Comparison of ENCODE assay signal across 23 cellular contexts in genomic region chr1:211910917-211911485, GRCh38.
DNase-seq lines count a peak whose midpoint lies in the region; ATAC-seq and TF ChIP-seq lines count a peak whose summit lies in the region.
"Had no signal": no experiment of that assay in that cellular context is flagged by ENCODE, and none has a peak within 500 bp of the region (broad histone marks: within the 10 kb centered on the region; RNA-seq: fewer than 3 reads in every experiment).

No MANE protein-coding gene starts in this region.

- no peaks in the 10 kb centered on the region for H3K9me2 ChIP-seq in SK-N-SH

- no peaks in the 10 kb centered on the region for H3F3A ChIP-seq in SK-N-SH (replicated peaks; ENCODE audit: insufficient read depth)

- 41% methylated on average over 4 of the region's 4 CpGs for WGBS in SK-N-SH (ENCODE audit: low lambda C conversion rate)

- no peak for DNase-seq in SK-N-SH
- DNase-seq in OCI-M1 (lab: John Stamatoyannopoulos, UW): peak; percentile 62
- no peak for DNase-seq in caudate nucleus (lab: John Stamatoyannopoulos, UW)
- DNase-seq in substantia nigra (lab: John Stamatoyannopoulos, UW): no peak
- no peak for DNase-seq in NCI-H748 treated with DMSO at 0.1 percent for 48 hours (lab: John Stamatoyannopoulos, UW)
- DNase-seq: activated CD4-positive, alpha-beta T cell treated with anti-CD3 and anti-CD28 coated beads, Interleukin-2, amount 10 ng/mL, durations not matched to agents 7 days and 5 days; activated CD8-positive, alpha-beta memory T cell treated with anti-CD3 and anti-CD28 coated beads, Interleukin-2, amount 50 U/mL, for 48 hours; C1 segment of cervical spinal cord; effector memory CD4-positive, alpha-beta T cell; hippocampal formation; kidney; NCI-H1930; nephron progenitor cell; SJCRH30; stimulated activated CD4-positive, alpha-beta T cell treated with anti-CD3 and anti-CD28 coated beads, Interleukin-4, amount 100 ng/mL, for 4 hours; T-helper 9 cell had no signal

- no peak overlapping the region for H3K27ac ChIP-seq in SK-N-SH (ENCODE audit: low read depth in 2 of 2, low read length in 1 of 2)
- no peak overlapping the region for H3K27ac ChIP-seq in caudate nucleus (ENCODE audit: low read depth, low read length)
- H3K27ac ChIP-seq in substantia nigra (ENCODE audit: low read depth, low read length, poor library complexity, severe bottlenecking): no peak overlapping the region
- H3K27ac ChIP-seq: prostate gland, SJCRH30, suprapubic skin had no signal

- peaks cover 4% of the 10 kb centered on the region for H3K9me3 Mint-ChIP-seq in stimulated activated memory B cell treated with anti-CD40 and anti-IgM and Interleukin-4, amounts not matched to agents 10 μg/mL and 1 μg/mL and 100 μg/mL, for 72 hours
- H3K9me3 Mint-ChIP-seq: nephron progenitor cell had no signal

- no peaks in the 10 kb centered on the region for H4K20me1 ChIP-seq in SK-N-SH (ENCODE audit: insufficient read depth)

- no peak overlapping the region for H3K4me3 ChIP-seq in SK-N-SH (ENCODE audit: low read depth in 2 of 2, low read length in 1 of 2)
- H3K4me3 ChIP-seq: GM23338, prostate gland, SJCRH30, smooth muscle cell, suprapubic skin had no signal

- H3K27me3 Mint-ChIP-seq in stimulated activated memory B cell treated with anti-CD40 and anti-IgM and Interleukin-4, amounts not matched to agents 10 μg/mL and 1 μg/mL and 100 μg/mL, for 72 hours: peaks cover 9% of the 10 kb centered on the region

- no peaks in the 10 kb centered on the region for H3K9me3 ChIP-seq in SK-N-SH
- H3K9me3 ChIP-seq: prostate gland, SJCRH30, suprapubic skin had no signal

- TF ChIP-seq CTCF in SK-N-SH (IDR thresholded peaks at IDR 0.05): no peak

- TF ChIP-seq RAD21 in SK-N-SH (IDR thresholded peaks at IDR 0.05; ENCODE audit: low read length): no peak

- H3K4me1 Mint-ChIP-seq in stimulated activated memory B cell treated with anti-CD40 and anti-IgM and Interleukin-4, amounts not matched to agents 10 μg/mL and 1 μg/mL and 100 μg/mL, for 72 hours: peaks cover 13% of the 10 kb centered on the region
- H3K4me1 Mint-ChIP-seq: activated CD4-positive, alpha-beta T cell treated with anti-CD3 and anti-CD28 coated beads, Interleukin-2, amount 10 ng/mL, durations not matched to agents 7 days and 5 days; GM23338 had no signal

- H3K4me2 ChIP-seq in SK-N-SH: no peak overlapping the region
- H3K4me2 ChIP-seq: GM23338, smooth muscle cell had no signal

- H3K36me3 Mint-ChIP-seq in stimulated activated memory B cell treated with anti-CD40 and anti-IgM and Interleukin-4, amounts not matched to agents 10 μg/mL and 1 μg/mL and 100 μg/mL, for 72 hours: no peaks in the 10 kb centered on the region

- TF ChIP-seq EP300 in SK-N-SH (IDR thresholded peaks at IDR 0.05; ENCODE audit: borderline replicate concordance in 1 of 2, low read depth in 1 of 2, low read length in 1 of 2): no peak

- no peak overlapping the region for H3K4me3 Mint-ChIP-seq in stimulated activated memory B cell treated with anti-CD40 and anti-IgM and Interleukin-4, amounts not matched to agents 10 μg/mL and 1 μg/mL and 100 μg/mL, for 72 hours
- H3K4me3 Mint-ChIP-seq: activated CD4-positive, alpha-beta T cell treated with anti-CD3 and anti-CD28 coated beads, Interleukin-2, amount 10 ng/mL, durations not matched to agents 7 days and 5 days; GM23338; nephron progenitor cell had no signal

- no peaks in the 10 kb centered on the region for H3K36me3 ChIP-seq in SK-N-SH (replicated peaks in 1 of 2; ENCODE audit: control insufficient read depth in 1 of 2, insufficient read depth in 2 of 2, low read length in 1 of 2)
- H3K36me3 ChIP-seq: prostate gland, SJCRH30, suprapubic skin had no signal

- H2AFZ ChIP-seq in SK-N-SH (ENCODE audit: low read depth): no peak overlapping the region
- H2AFZ ChIP-seq: GM23338 had no signal

- no peaks in the 10 kb centered on the region for H3K79me2 ChIP-seq in SK-N-SH (ENCODE audit: insufficient read depth)

- ATAC-seq in SK-N-SH treated with all-trans-retinoic acid at 6 μM for 48 hours (peak; percentile 22), esophagus mucosa (peak; percentile 24)
- peak; percentile 39 for ATAC-seq in stimulated activated memory B cell treated with anti-CD40 and anti-IgM and Interleukin-4, amounts not matched to agents 10 μg/mL and 1 μg/mL and 100 μg/mL, for 72 hours
- ATAC-seq: GM23338 had no signal

- POLR2A ChIA-PET in SK-N-SH (lab: Yijun Ruan, JAX): no interaction called here

- H3K4me1 ChIP-seq in SK-N-SH (ENCODE audit: control insufficient read depth in 1 of 2, insufficient read depth in 2 of 2, low read depth in 1 of 2, low read length in 1 of 2): no peaks in the 10 kb centered on the region
- H3K4me1 ChIP-seq: prostate gland, SJCRH30, suprapubic skin had no signal

- CTCF ChIA-PET in SK-N-SH (lab: Yijun Ruan, JAX): interaction anchor here (0.9 to 1.6 kb wide), 3 partner anchors 9 to 124 kb away, joined by 3 to 5 read pairs (median 4); partner anchors contain the start of genes DTL and INTS7

- H3K9ac ChIP-seq in SK-N-SH: no peak overlapping the region

- no peaks in the 10 kb centered on the region for H3K27me3 ChIP-seq in SK-N-SH (ENCODE audit: insufficient read depth)
- H3K27me3 ChIP-seq: SJCRH30, suprapubic skin had no signal

- no peak overlapping the region for H3K27ac Mint-ChIP-seq in stimulated activated memory B cell treated with anti-CD40 and anti-IgM and Interleukin-4, amounts not matched to agents 10 μg/mL and 1 μg/mL and 100 μg/mL, for 72 hours
- H3K27ac Mint-ChIP-seq: activated CD4-positive, alpha-beta T cell treated with anti-CD3 and anti-CD28 coated beads, Interleukin-2, amount 10 ng/mL, durations not matched to agents 7 days and 5 days; GM23338; nephron progenitor cell had no signal

TF ChIP-seq in SK-N-SH treated with all-trans-retinoic acid at 6 μM for 48 hours, 23 proteins besides CTCF, POLR2A, EP300 and RAD21 (continues in another document):
- TF ChIP-seq ZFP30 (CRISPR knock-in tag; IDR thresholded peaks at IDR 0.05) (no peak), BACH2 (CRISPR knock-in tag; IDR thresholded peaks at IDR 0.05; ENCODE audit: borderline replicate concordance) (no peak), GLIS3 (CRISPR knock-in tag; IDR thresholded peaks at IDR 0.05) (no peak), SNAI2 (CRISPR knock-in tag; IDR thresholded peaks at IDR 0.05) (no peak), CREB5 (CRISPR knock-in tag; IDR thresholded peaks at IDR 0.05; ENCODE audit: low read depth) (no peak), ZFP3 (CRISPR knock-in tag; IDR thresholded peaks at IDR 0.05) (no peak), ARNTL (CRISPR knock-in tag; IDR thresholded peaks at IDR 0.05; ENCODE audit: borderline replicate concordance, low read depth) (no peak), ESRRG (CRISPR knock-in tag; IDR thresholded peaks at IDR 0.05) (no peak), PPARA (CRISPR knock-in tag; IDR thresholded peaks at IDR 0.05; ENCODE audit: borderline replicate concordance) (no peak), TCF4 (CRISPR knock-in tag; IDR thresholded peaks at IDR 0.05; ENCODE audit: borderline replicate concordance) (no peak), ZNF70 (CRISPR knock-in tag; IDR thresholded peaks at IDR 0.05) (no peak), ISL1 (CRISPR knock-in tag; IDR thresholded peaks at IDR 0.05) (no peak), ZNF565 (CRISPR knock-in tag; conservative IDR thresholded peaks at IDR 0.05; ENCODE audit: low read depth) (no peak), ZNF8 (CRISPR knock-in tag; IDR thresholded peaks at IDR 0.05) (no peak), TOX (CRISPR knock-in tag; IDR thresholded peaks at IDR 0.05; ENCODE audit: borderline replicate concordance) (no peak)

TF ChIP-seq in SK-N-SH, 30 proteins besides CTCF, POLR2A, EP300 and RAD21:
- TF ChIP-seq FOXJ3 (CRISPR knock-in tag; IDR thresholded peaks at IDR 0.05) (no peak), RFX5 (IDR thresholded peaks at IDR 0.05; ENCODE audit: low read length) (no peak), ZBTB33 (IDR thresholded peaks at IDR 0.05; ENCODE audit: borderline replicate concordance, low read depth) (no peak), USF2 (IDR thresholded peaks at IDR 0.05; ENCODE audit: borderline replicate concordance, low read depth, low read length) (no peak), RCOR1 (IDR thresholded peaks at IDR 0.05; ENCODE audit: low read length) (no peak), FOSL2 (IDR thresholded peaks at IDR 0.05; ENCODE audit: borderline replicate concordance, low read depth) (no peak), USF1 (IDR thresholded peaks at IDR 0.05; ENCODE audit: borderline replicate concordance, low read depth) (no peak), MEF2A (IDR thresholded peaks at IDR 0.05; ENCODE audit: borderline replicate concordance, low read depth) (no peak), SIN3A (IDR thresholded peaks at IDR 0.05; ENCODE audit: borderline replicate concordance, low read depth, low read length) (no peak), TEAD4 (IDR thresholded peaks at IDR 0.05; ENCODE audit: borderline replicate concordance, insufficient read depth) (no peak), GABPA (IDR thresholded peaks at IDR 0.05; ENCODE audit: low read depth) (no peak)
